In the genomic region with DNA sequence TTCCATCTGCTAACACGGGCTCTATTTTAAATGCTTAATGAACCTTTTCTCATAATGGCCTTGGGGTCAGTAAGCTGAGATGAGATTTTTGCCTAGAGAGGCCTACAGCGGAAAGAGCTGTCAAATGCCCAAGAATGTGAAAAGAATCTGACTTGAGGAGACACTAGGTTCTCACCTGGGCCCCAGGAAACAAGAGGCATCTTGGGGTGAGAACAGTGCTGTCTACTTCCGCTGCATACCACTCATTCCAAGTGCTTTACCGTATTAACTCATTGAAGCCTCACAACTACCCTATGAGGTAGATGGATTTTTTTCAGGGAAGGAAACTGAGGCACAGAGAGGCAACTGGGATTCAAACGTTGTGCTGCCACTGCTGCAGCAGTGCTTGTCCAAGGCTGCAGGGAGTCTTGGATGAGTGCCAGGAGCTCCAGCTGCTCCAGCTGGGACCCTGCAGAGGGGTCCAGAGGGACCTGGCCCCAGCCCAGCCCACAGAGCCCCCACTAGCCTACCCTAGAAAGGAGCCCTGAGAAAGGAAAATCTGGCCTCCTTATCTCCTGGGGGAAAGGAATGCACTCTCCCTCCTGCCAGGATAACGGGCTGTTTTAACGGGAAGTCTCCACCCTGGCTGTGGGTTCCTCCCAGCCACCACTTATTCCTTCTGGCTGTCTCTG, we compare ENCODE assay signal across 13 cellular contexts.
A peak's percentile ranks its signal among the peaks of the same experiment; 100 is the strongest.
DNase-seq lines count a peak whose midpoint lies in the region; ATAC-seq, FAIRE-seq and TF ChIP-seq lines count a peak whose summit lies in the region.
"Had no signal": no experiment of that assay in that cellular context is flagged by ENCODE, and none has a peak within 500 bp of the region (broad histone marks: within the 10 kb centered on the region; RNA-seq: fewer than 3 reads in every experiment).

No MANE protein-coding gene starts in this region.

- no peaks in the 10 kb centered on the region for H3K36me3 Mint-ChIP-seq in immature natural killer cell
- H3K36me3 Mint-ChIP-seq: CD4-positive, CD25-positive, alpha-beta regulatory T cell had no signal

- H3K9me3 ChIP-seq in A673 (ENCODE audit: low read depth, low read length, poor library complexity, severe bottlenecking) (no peaks in the 10 kb centered on the region), adipocyte (ENCODE audit: control insufficient read depth, low read length) (no peaks in the 10 kb centered on the region)

- H3K27ac ChIP-seq in A673 (ENCODE audit: low read depth, low read length, poor library complexity, severe bottlenecking) = no peak overlapping the region

- no peak for TF ChIP-seq CTCF in A673 (conservative IDR thresholded peaks at IDR 0.05; ENCODE audit: low read depth, low read length)

- intact Hi-C loops in A673 (cut with micrococcal nuclease; ENCODE audit: unreplicated experiment) = no loop called here

- FAIRE-seq in H54 (lab: Jason Lieb, UNC) = no peak
- FAIRE-seq: GM19239 had no signal

- no TSS peak for BruUV-seq in A673 (replicated peaks; lab: Mats Ljungman, UMichigan)

- TF ChIP-seq POLR2A in H54 (IDR thresholded peaks at IDR 0.05; ENCODE audit: low read depth, low read length) = 0 out of 2 replicates have a peak, but pooled peaks have one; percentile 15

- no peak overlapping the region for H3K4me3 ChIP-seq in A673 (ENCODE audit: low read depth, low read length, poor library complexity, severe bottlenecking)
- no peak overlapping the region for H3K4me3 ChIP-seq in adipocyte (ENCODE audit: low read length)

- CTCF ChIA-PET in A673 (lab: Charles Lee) = no interaction called here

- H3K4me3 Mint-ChIP-seq in immature natural killer cell = peak overlapping the region in 1 of 5 donors; percentile 45
- H3K4me3 Mint-ChIP-seq: activated T-helper 17 cell treated with anti-CD3 and anti-CD28 coated beads, Interleukin-2, amount 50 U/mL, for 72 hours; CD4-positive, CD25-positive, alpha-beta regulatory T cell had no signal

- DNase-seq in A673 (ENCODE audit: low spot score) = peak; percentile 19
- DNase-seq in H54 (ENCODE audit: insufficient read length, low spot score) = no peak
- no peak for DNase-seq in adipocyte (ENCODE audit: low read depth)
- DNase-seq in immature natural killer cell = no peak
- no peak for DNase-seq in NCI-H526 (lab: John Stamatoyannopoulos, UW)
- DNase-seq in RPMI8226 = no peak
- DNase-seq in NOMO-1 (lab: John Stamatoyannopoulos, UW; ENCODE audit: unreplicated experiment in 2 of 2) = no peak
- DNase-seq: CD4-positive, CD25-positive, alpha-beta regulatory T cell; midbrain; NCI-H1694 had no signal

- no peaks in the 10 kb centered on the region for H3K27me3 ChIP-seq in A673 (replicated peaks; ENCODE audit: insufficient read depth, low read depth, low read length, poor library complexity)
- H3K27me3 ChIP-seq in adipocyte (replicated peaks; ENCODE audit: control insufficient read depth, insufficient read depth, low read length) = no peaks in the 10 kb centered on the region

- peak overlapping the region; percentile 40 for H3K9ac ChIP-seq in adipocyte (ENCODE audit: low read length)

- H3K4me1 ChIP-seq in A673 (ENCODE audit: insufficient read depth, low read length, poor library complexity, severe bottlenecking) = peaks cover 6% of the 10 kb centered on the region
- peaks cover 62% of the 10 kb centered on the region for H3K4me1 ChIP-seq in adipocyte (ENCODE audit: control insufficient read depth, insufficient read depth, low read length)

- POLR2A ChIA-PET in A673 (lab: Charles Lee; ENCODE audit: low non-redundant PET) = no interaction called here

- peaks cover 75 to 90% of the 10 kb centered on the region in 2 donors for H3K4me1 Mint-ChIP-seq in immature natural killer cell

- H3K9me3 Mint-ChIP-seq in immature natural killer cell = no peaks in the 10 kb centered on the region
- H3K9me3 Mint-ChIP-seq: activated T-helper 17 cell treated with anti-CD3 and anti-CD28 coated beads, Interleukin-2, amount 50 U/mL, for 72 hours; CD4-positive, CD25-positive, alpha-beta regulatory T cell had no signal

- peaks cover 4 to 11% (median 4%) of the 10 kb centered on the region in 3 donors for H3K27me3 Mint-ChIP-seq in immature natural killer cell (ENCODE audit: low read depth in 3 of 3)

- ATAC-seq in HG03095 (IDR thresholded peaks at IDR 0.05; ENCODE audit: unreplicated experiment) = no peak
- ATAC-seq: activated T-helper 17 cell treated with anti-CD3 and anti-CD28 coated beads, Interleukin-2, amount 50 U/mL, for 72 hours had no signal

- peak overlapping the region in 4 of 6 donors; percentile 21 to 85 (median 65) for H3K27ac Mint-ChIP-seq in immature natural killer cell
- H3K27ac Mint-ChIP-seq: activated T-helper 17 cell treated with anti-CD3 and anti-CD28 coated beads, Interleukin-2, amount 50 U/mL, for 72 hours had no signal

- H3K36me3 ChIP-seq in A673 (ENCODE audit: insufficient read depth, low read length, poor library complexity, severe bottlenecking) (no peaks in the 10 kb centered on the region), adipocyte (ENCODE audit: control insufficient read depth, insufficient read depth, low read length, severe bottlenecking) (no peaks in the 10 kb centered on the region)
